ENCODE assay signal across 11 cellular contexts in the genomic region with DNA sequence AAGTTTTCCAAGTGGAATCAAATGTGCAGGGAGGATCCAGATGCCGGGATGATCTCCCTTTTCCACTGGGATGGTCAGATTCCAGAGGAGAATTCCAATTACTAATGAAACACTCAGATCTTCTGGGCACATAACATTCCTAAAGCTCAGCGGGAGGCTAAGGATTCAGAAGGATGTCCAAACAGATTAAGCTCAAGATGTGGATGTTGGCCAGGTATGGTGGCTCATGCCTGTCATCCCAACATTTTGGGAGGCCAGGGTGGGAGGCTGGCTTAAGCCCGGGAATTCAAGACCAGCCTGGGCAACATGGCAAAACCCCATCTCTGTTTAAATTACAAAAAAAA.
DNase-seq lines count a peak whose midpoint lies in the region; ATAC-seq and TF ChIP-seq lines count a peak whose summit lies in the region.
"Had no signal": no experiment of that assay in that cellular context is flagged by ENCODE, and none has a peak within 500 bp of the region (broad histone marks: within the 10 kb centered on the region; RNA-seq: fewer than 3 reads in every experiment).

No MANE protein-coding gene starts in this region.

- BruUV-seq in PC-3 (replicated peaks; lab: Mats Ljungman, UMichigan): no TSS peak

- H3K79me2 ChIP-seq in SK-N-SH (ENCODE audit: insufficient read depth) (peaks cover 91% of the 10 kb centered on the region), PC-3 (ENCODE audit: low read length) (peaks cover 60% of the 10 kb centered on the region)

- intact Hi-C loops in testis (cut with DNase I; ENCODE audit: low total_unique reads): no loop called here
- intact Hi-C loops in PC-3 (cut with micrococcal nuclease): no loop called here

- H3K4me1 ChIP-seq in SK-N-SH (ENCODE audit: control insufficient read depth in 1 of 2, insufficient read depth in 2 of 2, low read depth in 1 of 2, low read length in 1 of 2) (peaks cover 13 to 16% of the 10 kb centered on the region in 2 experiments), testis (peaks cover 35% of the 10 kb centered on the region), PC-3 (ENCODE audit: insufficient read depth, low read length) (no peaks in the 10 kb centered on the region)

- TF ChIP-seq CTCF in SK-N-SH (IDR thresholded peaks at IDR 0.05) (no peak), testis (IDR thresholded peaks at IDR 0.05) (no peak), PC-3 (conservative IDR thresholded peaks at IDR 0.05; ENCODE audit: low read depth, low read length) (no peak)

- 68% methylated on average over 3 of the region's 3 CpGs for WGBS in SK-N-SH (ENCODE audit: low lambda C conversion rate)
- WGBS in testis, 2 donors: 55 to 73% methylated on average over 3 of the region's 3 CpGs

- H3K9me3 ChIP-seq in SK-N-SH (no peaks in the 10 kb centered on the region), testis (no peaks in the 10 kb centered on the region), PC-3 (ENCODE audit: low read length) (no peaks in the 10 kb centered on the region)
- H3K9me3 ChIP-seq: Caco-2 had no signal

- no peaks in the 10 kb centered on the region for H3F3A ChIP-seq in SK-N-SH (replicated peaks; ENCODE audit: insufficient read depth)
- H3F3A ChIP-seq in PC-3 (ENCODE audit: low read length, unreplicated experiment): no peaks in the 10 kb centered on the region

- H4K20me1 ChIP-seq in SK-N-SH (ENCODE audit: insufficient read depth): peaks cover 49% of the 10 kb centered on the region
- no peaks in the 10 kb centered on the region for H4K20me1 ChIP-seq in PC-3 (ENCODE audit: low read length)

- H3K27ac ChIP-seq in SK-N-SH (ENCODE audit: low read depth in 2 of 2, low read length in 1 of 2) (peak overlapping the region in 1 of 2 experiments; percentile 55; a peak in 2 of 4 replicates), testis (peak overlapping the region; percentile 47 to 63), PC-3 (ENCODE audit: low read length) (no peak overlapping the region)
- H3K27ac ChIP-seq: VCaP had no signal

- H3K4me2 ChIP-seq in SK-N-SH (peak overlapping the region; percentile 30; the same call in 1 of the 2 replicates), PC-3 (ENCODE audit: low read length) (no peak overlapping the region)

- peak in 1 of 2 experiments; percentile 10; a peak in 1 of 4 replicates for TF ChIP-seq EP300 in SK-N-SH (IDR thresholded peaks at IDR 0.05; ENCODE audit: borderline replicate concordance in 1 of 2, low read depth in 1 of 2, low read length in 1 of 2)

- H3K36me3 ChIP-seq in SK-N-SH (replicated peaks in 1 of 2; ENCODE audit: control insufficient read depth in 1 of 2, insufficient read depth in 2 of 2, low read length in 1 of 2) (no peaks in the 10 kb centered on the region), testis (ENCODE audit: low read depth, missing control alignments) (no peaks in the 10 kb centered on the region), PC-3 (ENCODE audit: low read depth, low read length) (no peaks in the 10 kb centered on the region)

- no peaks in the 10 kb centered on the region for H3K27me3 ChIP-seq in SK-N-SH (ENCODE audit: insufficient read depth)
- no peaks in the 10 kb centered on the region for H3K27me3 ChIP-seq in testis
- H3K27me3 ChIP-seq in PC-3 (ENCODE audit: low read length): no peaks in the 10 kb centered on the region

- POLR2A ChIA-PET in SK-N-SH (lab: Yijun Ruan, JAX): no interaction called here
- POLR2A ChIA-PET in PC-3 (lab: Charles Lee; ENCODE audit: unreplicated experiment): no interaction called here

- H3K9me2 ChIP-seq in SK-N-SH (no peaks in the 10 kb centered on the region), PC-3 (replicated peaks; ENCODE audit: low read length) (no peaks in the 10 kb centered on the region)

- H3K9ac ChIP-seq in SK-N-SH (no peak overlapping the region), PC-3 (ENCODE audit: low read length) (no peak overlapping the region)

- DNase-seq in EL: peak; percentile 57
- DNase-seq in SK-N-SH: no peak
- peak; percentile 22 for DNase-seq in kidney tubule cell (ENCODE audit: low spot score)
- DNase-seq in testis: no peak
- DNase-seq in NCI-H510A (lab: John Stamatoyannopoulos, UW): no peak
- DNase-seq in activated CD4-positive, alpha-beta T cell treated with anti-CD3 and anti-CD28 coated beads, Interleukin-2, amount 50 U/mL, for 48 hours: no peak
- DNase-seq in PC-3: no peak
- DNase-seq: anterior cingulate cortex; Caco-2; stimulated activated CD4-positive, alpha-beta T cell treated with anti-CD3 and anti-CD28 coated beads, Interleukin-2, amount 100 ng/mL, for 48 hours had no signal

- no peak for TF ChIP-seq POLR2A in testis (IDR thresholded peaks at IDR 0.05)

- TF ChIP-seq RAD21 in SK-N-SH (IDR thresholded peaks at IDR 0.05; ENCODE audit: low read length): no peak

- H2AFZ ChIP-seq in SK-N-SH (ENCODE audit: low read depth) (no peak overlapping the region), PC-3 (ENCODE audit: low read length) (no peak overlapping the region)

- H3K4me3 ChIP-seq in SK-N-SH (ENCODE audit: low read depth in 2 of 2, low read length in 1 of 2) (no peak overlapping the region), testis (no peak overlapping the region), PC-3 (ENCODE audit: low read length) (no peak overlapping the region)

- CTCF ChIA-PET in SK-N-SH (lab: Yijun Ruan, JAX): interaction anchor here (4.5 kb wide), 1 partner anchor 17 kb away, joined by 23 read pairs; a partner anchor contains a TSS
- CTCF ChIA-PET in PC-3 (lab: Charles Lee): no interaction called here

- no peak for ATAC-seq in PC-3

TF ChIP-seq in SK-N-SH, 30 proteins besides CTCF, POLR2A, EP300 and RAD21:
- peak; percentile 42 for TF ChIP-seq NFIC (IDR thresholded peaks at IDR 0.05; ENCODE audit: borderline replicate concordance)
- TF ChIP-seq TCF12 (IDR thresholded peaks at IDR 0.05): peak; percentile 85
- TF ChIP-seq FOXJ3 (CRISPR knock-in tag; IDR thresholded peaks at IDR 0.05): no peak
- TF ChIP-seq, protein P1, sequence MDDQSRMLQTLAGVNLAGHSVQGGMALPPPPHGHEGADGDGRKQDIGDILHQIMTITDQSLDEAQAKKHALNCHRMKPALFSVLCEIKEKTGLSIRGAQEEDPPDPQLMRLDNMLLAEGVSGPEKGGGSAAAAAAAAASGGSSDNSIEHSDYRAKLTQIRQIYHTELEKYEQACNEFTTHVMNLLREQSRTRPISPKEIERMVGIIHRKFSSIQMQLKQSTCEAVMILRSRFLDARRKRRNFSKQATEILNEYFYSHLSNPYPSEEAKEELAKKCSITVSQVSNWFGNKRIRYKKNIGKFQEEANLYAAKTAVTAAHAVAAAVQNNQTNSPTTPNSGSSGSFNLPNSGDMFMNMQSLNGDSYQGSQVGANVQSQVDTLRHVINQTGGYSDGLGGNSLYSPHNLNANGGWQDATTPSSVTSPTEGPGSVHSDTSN (IDR thresholded peaks at IDR 0.05): peak; percentile 88
- TF ChIP-seq, protein P2, sequence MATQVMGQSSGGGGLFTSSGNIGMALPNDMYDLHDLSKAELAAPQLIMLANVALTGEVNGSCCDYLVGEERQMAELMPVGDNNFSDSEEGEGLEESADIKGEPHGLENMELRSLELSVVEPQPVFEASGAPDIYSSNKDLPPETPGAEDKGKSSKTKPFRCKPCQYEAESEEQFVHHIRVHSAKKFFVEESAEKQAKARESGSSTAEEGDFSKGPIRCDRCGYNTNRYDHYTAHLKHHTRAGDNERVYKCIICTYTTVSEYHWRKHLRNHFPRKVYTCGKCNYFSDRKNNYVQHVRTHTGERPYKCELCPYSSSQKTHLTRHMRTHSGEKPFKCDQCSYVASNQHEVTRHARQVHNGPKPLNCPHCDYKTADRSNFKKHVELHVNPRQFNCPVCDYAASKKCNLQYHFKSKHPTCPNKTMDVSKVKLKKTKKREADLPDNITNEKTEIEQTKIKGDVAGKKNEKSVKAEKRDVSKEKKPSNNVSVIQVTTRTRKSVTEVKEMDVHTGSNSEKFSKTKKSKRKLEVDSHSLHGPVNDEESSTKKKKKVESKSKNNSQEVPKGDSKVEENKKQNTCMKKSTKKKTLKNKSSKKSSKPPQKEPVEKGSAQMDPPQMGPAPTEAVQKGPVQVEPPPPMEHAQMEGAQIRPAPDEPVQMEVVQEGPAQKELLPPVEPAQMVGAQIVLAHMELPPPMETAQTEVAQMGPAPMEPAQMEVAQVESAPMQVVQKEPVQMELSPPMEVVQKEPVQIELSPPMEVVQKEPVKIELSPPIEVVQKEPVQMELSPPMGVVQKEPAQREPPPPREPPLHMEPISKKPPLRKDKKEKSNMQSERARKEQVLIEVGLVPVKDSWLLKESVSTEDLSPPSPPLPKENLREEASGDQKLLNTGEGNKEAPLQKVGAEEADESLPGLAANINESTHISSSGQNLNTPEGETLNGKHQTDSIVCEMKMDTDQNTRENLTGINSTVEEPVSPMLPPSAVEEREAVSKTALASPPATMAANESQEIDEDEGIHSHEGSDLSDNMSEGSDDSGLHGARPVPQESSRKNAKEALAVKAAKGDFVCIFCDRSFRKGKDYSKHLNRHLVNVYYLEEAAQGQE (IDR thresholded peaks at IDR 0.05; ENCODE audit: low read depth, low read length): no peak; the same call in 1 of the 2 replicates
TF ChIP-seq in SK-N-SH: peak in this region for 3.

Comparison
In these comparisons a context has a peak if more than half of its experiments do, and no peak if none do; other contexts are left out.
1. DNase-seq: peak in EL (single experiment) and kidney tubule cell (single experiment); none in SK-N-SH (single experiment), testis (single experiment), NCI-H510A (single experiment), activated CD4-positive, alpha-beta T cell treated with anti-CD3 and anti-CD28 coated beads, Interleukin-2, amount 50 U/mL, for 48 hours (0 of 2) and PC-3 (single experiment).